Comparison of ENCODE assay signal across 9 cellular contexts in genomic region chr5:123209163-123210013, GRCh38.
DNase-seq lines count a peak whose midpoint lies in the region; ATAC-seq, FAIRE-seq and TF ChIP-seq lines count a peak whose summit lies in the region.
"Had no signal": no experiment of that assay in that cellular context is flagged by ENCODE, and none has a peak within 500 bp of the region (broad histone marks: within the 10 kb centered on the region; RNA-seq: fewer than 3 reads in every experiment).

No MANE protein-coding gene starts in this region.

- 30% methylated on average over 3 of the region's 3 CpGs for WGBS in hepatocyte (ENCODE audit: low lambda C conversion rate, missing lambda C conversion rate)

- no peaks in the 10 kb centered on the region for H3K4me1 Mint-ChIP-seq in effector memory CD8-positive, alpha-beta T cell (ENCODE audit: low read depth in 2 of 2)
- no peaks in the 10 kb centered on the region for H3K4me1 Mint-ChIP-seq in CD8-positive, alpha-beta memory T cell
- H3K4me1 Mint-ChIP-seq in activated CD4-positive, alpha-beta T cell treated with anti-CD3 and anti-CD28 coated beads, Interleukin-2, amount 10 ng/mL, durations not matched to agents 7 days and 5 days, result no peaks in the 10 kb centered on the region

- no peak overlapping the region for H3K4me3 ChIP-seq in hepatocyte
- no peak overlapping the region for H3K4me3 ChIP-seq in CD8-positive, alpha-beta memory T cell (ENCODE audit: low read length)

- FAIRE-seq in RCC 7860 (lab: Jason Lieb, UNC), result peak; percentile 83

- no peaks in the 10 kb centered on the region for H3K36me3 Mint-ChIP-seq in effector memory CD8-positive, alpha-beta T cell (ENCODE audit: insufficient read depth)
- H3K36me3 Mint-ChIP-seq in CD8-positive, alpha-beta memory T cell, result no peaks in the 10 kb centered on the region
- no peaks in the 10 kb centered on the region for H3K36me3 Mint-ChIP-seq in activated CD4-positive, alpha-beta T cell treated with anti-CD3 and anti-CD28 coated beads, Interleukin-2, amount 10 ng/mL, durations not matched to agents 7 days and 5 days (ENCODE audit: low read depth)
- H3K36me3 Mint-ChIP-seq: natural killer cell treated with Interleukin-12 subunit alpha and Interleukin-12 subunit beta and Interleukin-15 and Interleukin-18, amount 100 ng/mL, for 72 hours had no signal

- no peaks in the 10 kb centered on the region for H3K9me3 Mint-ChIP-seq in effector memory CD8-positive, alpha-beta T cell
- H3K9me3 Mint-ChIP-seq in CD8-positive, alpha-beta memory T cell, result peaks cover 0 to 2% (median 0%) of the 10 kb centered on the region in 5 donors
- H3K9me3 Mint-ChIP-seq in activated CD4-positive, alpha-beta T cell treated with anti-CD3 and anti-CD28 coated beads, Interleukin-2, amount 10 ng/mL, durations not matched to agents 7 days and 5 days, result no peaks in the 10 kb centered on the region
- H3K9me3 Mint-ChIP-seq: natural killer cell treated with Interleukin-12 subunit alpha and Interleukin-12 subunit beta and Interleukin-15 and Interleukin-18, amount 100 ng/mL, for 72 hours had no signal

- H3K36me3 ChIP-seq in hepatocyte (replicated peaks; ENCODE audit: insufficient read depth, low read depth), result no peaks in the 10 kb centered on the region
- H3K36me3 ChIP-seq in CD8-positive, alpha-beta memory T cell (ENCODE audit: insufficient read depth, low read length), result no peaks in the 10 kb centered on the region

- no peaks in the 10 kb centered on the region for H3K9me2 ChIP-seq in hepatocyte (replicated peaks; ENCODE audit: insufficient read depth)

- no peak overlapping the region for H3K27ac Mint-ChIP-seq in effector memory CD8-positive, alpha-beta T cell
- no peak overlapping the region for H3K27ac Mint-ChIP-seq in CD8-positive, alpha-beta memory T cell
- H3K27ac Mint-ChIP-seq in activated CD4-positive, alpha-beta T cell treated with anti-CD3 and anti-CD28 coated beads, Interleukin-2, amount 10 ng/mL, durations not matched to agents 7 days and 5 days, result no peak overlapping the region
- H3K27ac Mint-ChIP-seq: natural killer cell treated with Interleukin-12 subunit alpha and Interleukin-12 subunit beta and Interleukin-15 and Interleukin-18, amount 100 ng/mL, for 72 hours had no signal

- H2AFZ ChIP-seq in hepatocyte, result no peak overlapping the region

- POLR2A ChIA-PET in CD8-positive, alpha-beta memory T cell (lab: Charles Lee), result no interaction called here
- POLR2A ChIA-PET in activated CD4-positive, alpha-beta T cell treated with anti-CD3 and anti-CD28 coated beads, Interleukin-2, amount 10 ng/mL, durations not matched to agents 7 days and 5 days (lab: Charles Lee), result no interaction called here

- H3K4me1 ChIP-seq in hepatocyte (ENCODE audit: insufficient read depth), result peaks cover 27% of the 10 kb centered on the region
- H3K4me1 ChIP-seq in CD8-positive, alpha-beta memory T cell (ENCODE audit: insufficient read depth, low read length), result no peaks in the 10 kb centered on the region

- H3K4me2 ChIP-seq in hepatocyte, result no peak overlapping the region

- CTCF ChIA-PET in CD8-positive, alpha-beta memory T cell (lab: Charles Lee), result no interaction called here
- CTCF ChIA-PET in activated CD4-positive, alpha-beta T cell treated with anti-CD3 and anti-CD28 coated beads, Interleukin-2, amount 10 ng/mL, durations not matched to agents 7 days and 5 days (lab: Charles Lee), result interaction anchor here (1.3 kb wide), 1 partner anchor 9 kb away, joined by 3 read pairs; no protein-coding TSS in a partner anchor

- H3K4me3 Mint-ChIP-seq in effector memory CD8-positive, alpha-beta T cell, result no peak overlapping the region
- H3K4me3 Mint-ChIP-seq in CD8-positive, alpha-beta memory T cell, result no peak overlapping the region
- no peak overlapping the region for H3K4me3 Mint-ChIP-seq in activated CD4-positive, alpha-beta T cell treated with anti-CD3 and anti-CD28 coated beads, Interleukin-2, amount 10 ng/mL, durations not matched to agents 7 days and 5 days
- H3K4me3 Mint-ChIP-seq: natural killer cell treated with Interleukin-12 subunit alpha and Interleukin-12 subunit beta and Interleukin-15 and Interleukin-18, amount 100 ng/mL, for 72 hours had no signal

- H3K27me3 ChIP-seq in hepatocyte, result no peaks in the 10 kb centered on the region
- no peaks in the 10 kb centered on the region for H3K27me3 ChIP-seq in CD8-positive, alpha-beta memory T cell (ENCODE audit: insufficient read depth, low read length, poor library complexity, severe bottlenecking)

- peaks cover 20 to 24% of the 10 kb centered on the region in 2 donors for H3K27me3 Mint-ChIP-seq in effector memory CD8-positive, alpha-beta T cell
- peaks cover 1 to 4% of the 10 kb centered on the region in 2 donors for H3K27me3 Mint-ChIP-seq in CD8-positive, alpha-beta memory T cell
- no peaks in the 10 kb centered on the region for H3K27me3 Mint-ChIP-seq in activated CD4-positive, alpha-beta T cell treated with anti-CD3 and anti-CD28 coated beads, Interleukin-2, amount 10 ng/mL, durations not matched to agents 7 days and 5 days

- peak overlapping the region; percentile 78 for H3K27ac ChIP-seq in hepatocyte
- no peak overlapping the region for H3K27ac ChIP-seq in CD8-positive, alpha-beta memory T cell (ENCODE audit: low read depth, low read length)

- DNase-seq in DMS53 treated with DMSO at 0.1 percent for 48 hours (lab: John Stamatoyannopoulos, UW; ENCODE audit: unreplicated experiment) (peak; percentile 81), RCC 7860 (ENCODE audit: low spot score) (peak; percentile 79), hepatocyte (ENCODE audit: low spot score) (peak; percentile 71)
- DNase-seq in activated naive CD4-positive, alpha-beta T cell (lab: John Stamatoyannopoulos, UW), result no peak
- no peak for DNase-seq in effector memory CD8-positive, alpha-beta T cell
- DNase-seq in CD8-positive, alpha-beta memory T cell, result no peak
- DNase-seq in activated CD4-positive, alpha-beta T cell treated with anti-CD3 and anti-CD28 coated beads, Interleukin-2, amount 10 ng/mL, durations not matched to agents 7 days and 5 days, result no peak

- H3K79me2 ChIP-seq in hepatocyte, result no peaks in the 10 kb centered on the region

- TF ChIP-seq CTCF in hepatocyte (IDR thresholded peaks at IDR 0.05; ENCODE audit: poor library complexity), result no peak

- no peaks in the 10 kb centered on the region for H3K9me3 ChIP-seq in hepatocyte (ENCODE audit: low read depth)
- H3K9me3 ChIP-seq in CD8-positive, alpha-beta memory T cell (ENCODE audit: low read length), result no peaks in the 10 kb centered on the region

- peak; percentile 62 for ATAC-seq in HG02588 (IDR thresholded peaks at IDR 0.05; ENCODE audit: unreplicated experiment)
- ATAC-seq in effector memory CD8-positive, alpha-beta T cell (replicated peaks), result no peak

- H4K20me1 ChIP-seq in hepatocyte (ENCODE audit: insufficient read depth, poor library complexity, severe bottlenecking), result no peaks in the 10 kb centered on the region

Comparison
In these comparisons a context has a peak if more than half of its experiments do, and no peak if none do; other contexts are left out.
1. DNase-seq: peak in DMS53 treated with DMSO at 0.1 percent for 48 hours (single experiment), RCC 7860 (single experiment) and hepatocyte (single experiment); none in activated naive CD4-positive, alpha-beta T cell (0 of 4), effector memory CD8-positive, alpha-beta T cell (0 of 3), CD8-positive, alpha-beta memory T cell (0 of 5) and activated CD4-positive, alpha-beta T cell treated with anti-CD3 and anti-CD28 coated beads, Interleukin-2, amount 10 ng/mL, durations not matched to agents 7 days and 5 days (single experiment).